In the genomic region with DNA sequence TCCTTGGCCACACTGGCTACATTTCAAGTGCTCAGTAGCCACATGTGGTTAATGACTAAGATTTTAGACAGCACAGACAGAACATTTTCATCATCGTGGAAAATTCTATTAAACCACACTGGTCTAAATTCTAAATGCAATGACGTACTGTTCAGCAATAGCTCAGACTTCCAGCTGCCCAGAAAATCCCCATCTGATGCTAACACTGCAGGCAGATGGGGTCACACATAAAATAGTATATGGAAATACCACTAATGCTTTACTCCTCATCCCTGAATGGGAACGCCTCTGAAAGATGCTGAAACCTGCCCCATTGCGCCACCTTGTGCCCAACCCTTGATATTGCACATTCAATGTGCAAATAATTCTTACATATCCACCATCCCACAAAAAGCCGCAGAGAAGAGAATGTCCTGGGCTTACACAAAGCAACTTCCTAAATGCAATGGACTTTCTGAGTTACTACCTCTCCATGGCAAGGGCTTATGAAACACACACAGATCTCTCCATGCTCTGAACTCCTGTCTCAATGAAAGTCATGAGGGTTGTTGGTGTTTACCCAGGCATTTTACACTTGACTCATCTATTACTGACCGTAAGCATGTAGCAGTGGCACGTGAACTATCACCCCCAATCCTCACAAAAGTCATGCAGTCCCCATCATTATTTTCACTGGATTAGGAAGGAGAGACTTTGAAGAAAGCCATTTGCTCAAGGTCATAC, we compare ENCODE assay signal across 9 cellular contexts. TPM values are rescaled to one million over a fixed set of nuclear protein-coding genes. Genes with fewer than 3 reads are reported as not detected.
DNase-seq lines count a peak whose midpoint lies in the region; ATAC-seq and TF ChIP-seq lines count a peak whose summit lies in the region.
"Had no signal": no experiment of that assay in that cellular context is flagged by ENCODE, and none has a peak within 500 bp of the region (broad histone marks: within the 10 kb centered on the region; RNA-seq: fewer than 3 reads in every experiment).

No MANE protein-coding gene starts in this region.

- H3K4me1 Mint-ChIP-seq in activated naive CD8-positive, alpha-beta T cell treated with anti-CD3 and anti-CD28 coated beads for 36 hours, result peaks cover 8% of the 10 kb centered on the region

- no peaks in the 10 kb centered on the region for H3K9me2 ChIP-seq in SK-N-SH

- H3K36me3 Mint-ChIP-seq in activated naive CD8-positive, alpha-beta T cell treated with anti-CD3 and anti-CD28 coated beads for 36 hours, result no peaks in the 10 kb centered on the region

- in situ Hi-C loops in ACHN (cut with HindIII; ENCODE audit: low pct_ligation_motif_present, low pct_unique_long_range_greater_than_20kb, low sequenced_read_pairs), result no loop called here

- no peaks in the 10 kb centered on the region for H3K36me3 ChIP-seq in SK-N-SH (replicated peaks in 1 of 2; ENCODE audit: control insufficient read depth in 1 of 2, insufficient read depth in 2 of 2, low read length in 1 of 2)

- H2AFZ ChIP-seq in SK-N-SH (ENCODE audit: low read depth), result no peak overlapping the region

- no peak overlapping the region for H3K4me2 ChIP-seq in SK-N-SH

- peak overlapping the region in 1 of 2 experiments; percentile 49; a peak in 1 of 4 replicates for H3K4me3 ChIP-seq in SK-N-SH (ENCODE audit: low read depth in 2 of 2, low read length in 1 of 2)

- peak; percentile 56 for ATAC-seq in GM18519 (IDR thresholded peaks at IDR 0.05; ENCODE audit: low FRiP score, unreplicated experiment)
- peak; percentile 71 to 89 for ATAC-seq in left cardiac atrium
- ATAC-seq in HG03196 (IDR thresholded peaks at IDR 0.05; ENCODE audit: unreplicated experiment), result no peak

- no peaks in the 10 kb centered on the region for H3K9me3 ChIP-seq in SK-N-SH

- no peaks in the 10 kb centered on the region for H3K4me1 ChIP-seq in SK-N-SH (ENCODE audit: control insufficient read depth in 1 of 2, insufficient read depth in 2 of 2, low read depth in 1 of 2, low read length in 1 of 2)

- no peaks in the 10 kb centered on the region for H3K9me3 Mint-ChIP-seq in activated naive CD8-positive, alpha-beta T cell treated with anti-CD3 and anti-CD28 coated beads for 36 hours

- peak; percentile 82 for TF ChIP-seq RAD21 in SK-N-SH (IDR thresholded peaks at IDR 0.05; ENCODE audit: low read length)

- intact Hi-C loops in left cardiac atrium (cut with DNase I), result loop anchor here (1.0 to 10.0 kb wide), 3 partner anchors 93 to 467 kb away; no protein-coding TSS in a partner anchor

- POLR2A ChIA-PET in SK-N-SH (lab: Yijun Ruan, JAX), result no interaction called here

- peak; percentile 91 for TF ChIP-seq CTCF in SK-N-SH (IDR thresholded peaks at IDR 0.05)

- H3K4me3 Mint-ChIP-seq in activated naive CD8-positive, alpha-beta T cell treated with anti-CD3 and anti-CD28 coated beads for 36 hours, result no peak overlapping the region

- H3K27ac Mint-ChIP-seq in activated naive CD8-positive, alpha-beta T cell treated with anti-CD3 and anti-CD28 coated beads for 36 hours, result no peak overlapping the region

- no peak for TF ChIP-seq EP300 in SK-N-SH (IDR thresholded peaks at IDR 0.05; ENCODE audit: borderline replicate concordance in 1 of 2, low read depth in 1 of 2, low read length in 1 of 2)

- H3K9ac ChIP-seq in SK-N-SH, result no peak overlapping the region

- no peak overlapping the region for H3K27ac ChIP-seq in SK-N-SH (ENCODE audit: low read depth in 2 of 2, low read length in 1 of 2)

- 11% methylated on average over 7 of the region's 7 CpGs for WGBS in SK-N-SH (ENCODE audit: low lambda C conversion rate)

- no peaks in the 10 kb centered on the region for H3K79me2 ChIP-seq in SK-N-SH (ENCODE audit: insufficient read depth)

- CTCF ChIA-PET in SK-N-SH (lab: Yijun Ruan, JAX), result interaction anchor here (0.8 to 11.2 kb wide), 38 partner anchors 13 to 727 kb away, joined by 3 to 191 read pairs (median 7); a partner anchor contains a TSS

- peaks cover 4% of the 10 kb centered on the region; the same call in 1 of the 2 replicates for H3K27me3 ChIP-seq in SK-N-SH (ENCODE audit: insufficient read depth)

- no peaks in the 10 kb centered on the region for H4K20me1 ChIP-seq in SK-N-SH (ENCODE audit: insufficient read depth)

- DNase-seq in ACHN, result peak; percentile 53
- DNase-seq in MV-4-11 (lab: John Stamatoyannopoulos, UW), result peak; percentile 50
- peak; percentile 63 for DNase-seq in SK-N-SH
- peak; percentile 59 for DNase-seq in activated naive CD8-positive, alpha-beta T cell treated with anti-CD3 and anti-CD28 coated beads for 36 hours
- DNase-seq in left cardiac atrium, result peak; percentile 68
- DNase-seq in renal cortical epithelial cell (ENCODE audit: low read depth), result peak; percentile 98

- peaks cover 12% of the 10 kb centered on the region for H3K27me3 Mint-ChIP-seq in activated naive CD8-positive, alpha-beta T cell treated with anti-CD3 and anti-CD28 coated beads for 36 hours

- H3F3A ChIP-seq in SK-N-SH (replicated peaks; ENCODE audit: insufficient read depth), result no peaks in the 10 kb centered on the region

TF ChIP-seq in SK-N-SH, 30 proteins besides CTCF, POLR2A, EP300 and RAD21:
- TF ChIP-seq TCF12 (IDR thresholded peaks at IDR 0.05) (peak; percentile 44), SMC3 (IDR thresholded peaks at IDR 0.05; ENCODE audit: low read depth, low read length) (peak; percentile 80), JUND (IDR thresholded peaks at IDR 0.05) (0 out of 2 replicates have a peak, but pooled peaks have one; percentile 5), SIN3A (IDR thresholded peaks at IDR 0.05; ENCODE audit: borderline replicate concordance, low read depth, low read length) (no peak), RFX5 (IDR thresholded peaks at IDR 0.05; ENCODE audit: low read length) (no peak)

RNA-seq across cellular contexts. Expression of a gene that starts 20.3 kb away (rescaled TPM):
- polyA plus RNA-seq in SK-N-SH (2012; rRNA removed), result not detected in 2 replicates
- polyA plus RNA-seq in SK-N-SH (2012; cell fraction: cytosol; rRNA removed), result not detected in 2 replicates
- not detected in 2 replicates for polyA plus RNA-seq in SK-N-SH (2012; cell fraction: nucleus; rRNA removed)
- total RNA-seq in activated naive CD8-positive, alpha-beta T cell treated with anti-CD3 and anti-CD28 coated beads for 36 hours, result not detected
- total RNA-seq in left cardiac atrium (under 1 TPM; 0.15 to 0.42 TPM), renal cortical epithelial cell (0.35 and 1.6 TPM in 2 replicates)
- total RNA-seq: subcutaneous adipose tissue had no signal
